ENCODE assay signal across 1 cellular context in the genomic region with DNA sequence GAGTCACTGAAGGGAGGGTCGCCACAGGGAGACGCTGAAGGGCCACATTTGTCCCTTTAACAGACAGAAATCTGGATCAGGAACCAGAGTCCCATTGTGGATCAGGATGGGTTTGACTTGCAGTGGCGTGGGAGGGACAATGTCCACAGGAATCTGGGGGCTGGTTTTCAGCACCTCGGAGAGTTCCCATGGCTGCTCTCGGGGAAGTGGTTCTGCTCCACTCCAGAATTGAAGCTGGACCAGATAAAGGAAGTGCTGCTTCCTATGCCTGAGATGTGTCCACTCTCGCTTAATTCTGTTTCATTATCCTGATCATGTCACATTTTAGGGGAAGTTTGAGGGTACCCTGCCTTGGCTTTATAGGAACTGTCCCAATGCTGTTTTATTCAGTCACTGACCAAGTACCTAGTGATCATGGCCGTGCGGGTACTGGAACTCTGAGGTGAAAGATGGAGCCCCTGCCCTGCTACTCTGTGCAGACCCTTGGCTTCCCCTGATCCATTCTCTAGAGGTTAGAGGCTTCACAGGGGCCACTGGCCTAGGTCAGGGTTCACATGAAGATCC.
TF ChIP-seq lines count a peak whose summit lies in the region.

No MANE protein-coding gene starts in this region.

TF ChIP-seq in endothelial cell of umbilical vein, 7 proteins besides CTCF, POLR2A, EP300 and RAD21:
- TF ChIP-seq MYC (IDR thresholded peaks at IDR 0.05; ENCODE audit: low read depth, low read length) (no peak), EZH2 (IDR thresholded peaks at IDR 0.05; ENCODE audit: borderline replicate concordance, low read depth, low read length, severe bottlenecking) (no peak), FOS (IDR thresholded peaks at IDR 0.05; ENCODE audit: borderline replicate concordance, insufficient read depth, low read length) (no peak), GATA2 (IDR thresholded peaks at IDR 0.05; ENCODE audit: insufficient read depth, insufficient read length, low read depth, low read length) (no peak)
- TF ChIP-seq, protein P1, sequence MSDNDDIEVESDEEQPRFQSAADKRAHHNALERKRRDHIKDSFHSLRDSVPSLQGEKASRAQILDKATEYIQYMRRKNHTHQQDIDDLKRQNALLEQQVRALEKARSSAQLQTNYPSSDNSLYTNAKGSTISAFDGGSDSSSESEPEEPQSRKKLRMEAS (IDR thresholded peaks at IDR 0.05; ENCODE audit: insufficient read depth, insufficient read length), result no peak
